In genomic region chr7:80659120-80660055, GRCh38 we compare ENCODE assay signal across 8 cellular contexts. TPM values are rescaled to one million over a fixed set of nuclear protein-coding genes. Genes with fewer than 3 reads are reported as not detected.
DNase-seq lines count a peak whose midpoint lies in the region; ATAC-seq, FAIRE-seq and TF ChIP-seq lines count a peak whose summit lies in the region.

No MANE protein-coding gene starts in this region.

- H3K27me3 ChIP-seq in HCT116 (ENCODE audit: insufficient read depth, low read length) = no peaks in the 10 kb centered on the region
- H3K27me3 ChIP-seq in MG63 = no peaks in the 10 kb centered on the region

- intact Hi-C loops in HCT116 (cut with micrococcal nuclease) = loop anchor here (1.0 to 5.0 kb wide), 2 partner anchors 231 to 597 kb away; no protein-coding TSS in a partner anchor
- intact Hi-C loops in mucosa of descending colon (cut with DNase I, micrococcal nuclease) = loop anchor here (5.0 to 10.0 kb wide), 2 partner anchors 232 to 235 kb away; no protein-coding TSS in a partner anchor

- H3K9ac ChIP-seq in HCT116 (ENCODE audit: low read length) = no peak overlapping the region

- 0 out of 2 replicates have a peak overlapping the region, but pooled peaks have one; percentile 6 for H3K4me2 ChIP-seq in HCT116 (ENCODE audit: low read length)

- no peaks in the 10 kb centered on the region for H3K9me3 ChIP-seq in HCT116 (ENCODE audit: control insufficient read depth in 1 of 2, insufficient read depth in 1 of 2, low read depth in 1 of 2, low read length in 2 of 2)
- H3K9me3 ChIP-seq in mucosa of descending colon = no peaks in the 10 kb centered on the region
- H3K9me3 ChIP-seq in MG63 = no peaks in the 10 kb centered on the region

- CTCF ChIA-PET in HCT116 (lab: Charles Lee) = interaction anchor here (0.8 to 1.2 kb wide), 10 partner anchors 9 to 600 kb away, joined by 3 to 16 read pairs (median 3); no protein-coding TSS in a partner anchor

- H2AFZ ChIP-seq in HCT116 (ENCODE audit: low read depth, low read length, poor library complexity, severe bottlenecking) = peak overlapping the region; percentile 94

- no peak for FAIRE-seq in GM12892 (lab: Jason Lieb, UNC)

- peak; percentile 48 to 77 (median 48); a peak in 5 of 6 replicates for TF ChIP-seq CTCF in HCT116 (IDR thresholded peaks at IDR 0.05 in 2 of 3, conservative IDR thresholded peaks at IDR 0.05 in 1 of 3; ENCODE audit: borderline replicate concordance in 1 of 3, insufficient read depth in 1 of 3, low read depth in 2 of 3, low read length in 2 of 3)
- TF ChIP-seq CTCF in choroid plexus epithelial cell (conservative IDR thresholded peaks at IDR 0.05; ENCODE audit: low read depth, low read length) = peak; percentile 62
- TF ChIP-seq CTCF in mucosa of descending colon (IDR thresholded peaks at IDR 0.05) = peak; percentile 65

- no peaks in the 10 kb centered on the region for H3K79me2 ChIP-seq in HCT116 (ENCODE audit: insufficient read depth, low read length)

- no peaks in the 10 kb centered on the region for H4K20me1 ChIP-seq in HCT116 (ENCODE audit: insufficient read depth)

- RAD21 ChIA-PET in HCT116 (lab: Charles Lee; ENCODE audit: low non-redundant PET in 1 of 2, low total read pairs in 2 of 2, uncharacterized antibody in 2 of 2, unreplicated experiment in 2 of 2) = interaction anchor here in 1 of 2 experiments (0.9 kb wide), 1 partner anchor 231 kb away, joined by 3 read pairs; no protein-coding TSS in a partner anchor

- BruUV-seq in HCT116 (replicated peaks; lab: Mats Ljungman, UMichigan) = no TSS peak

- H3K4me3 ChIP-seq in HCT116 (replicated peaks in 1 of 2; ENCODE audit: low read depth in 1 of 2, low read length in 2 of 2) = no peak overlapping the region
- no peak overlapping the region for H3K4me3 ChIP-seq in choroid plexus epithelial cell (ENCODE audit: low read depth, low read length)
- H3K4me3 ChIP-seq in mucosa of descending colon = no peak overlapping the region
- H3K4me3 ChIP-seq in MG63 = no peak overlapping the region

- peaks cover 0 to 7% of the 10 kb centered on the region in 2 experiments; a peak in 1 of 4 replicates for H3K4me1 ChIP-seq in HCT116 (ENCODE audit: control insufficient read depth in 1 of 2, insufficient read depth in 2 of 2, low read length in 2 of 2)
- no peaks in the 10 kb centered on the region for H3K4me1 ChIP-seq in mucosa of descending colon (ENCODE audit: low read depth)

- peak; percentile 74 for TF ChIP-seq RAD21 in HCT116 (IDR thresholded peaks at IDR 0.05; ENCODE audit: low read depth)

- no peak overlapping the region for H3K27ac ChIP-seq in HCT116 (ENCODE audit: low read depth, low read length)

- no peak for TF ChIP-seq POLR2A in HCT116 (IDR thresholded peaks at IDR 0.05; ENCODE audit: borderline replicate concordance, extremely low read depth, insufficient read depth, insufficient read length)
- no peak for TF ChIP-seq POLR2A in GM12892 (IDR thresholded peaks at IDR 0.05; ENCODE audit: low read depth, low read length)

- peak; percentile 29 for DNase-seq in G401 (ENCODE audit: low spot score)
- DNase-seq in HCT116 (ENCODE audit: low read depth, low spot score) = peak; percentile 31
- DNase-seq in NCI-H526 (lab: John Stamatoyannopoulos, UW) = peak; percentile 9 to 56
- peak; percentile 75 for DNase-seq in choroid plexus epithelial cell (ENCODE audit: low read depth)
- no peak for DNase-seq in mucosa of descending colon
- no peak for DNase-seq in stimulated activated CD4-positive, alpha-beta T cell treated with anti-CD3 and anti-CD28 coated beads, Interleukin-4, amount 100 ng/mL, for 1 hour
- no peak for DNase-seq in MG63
- no peak for DNase-seq in GM12892 (ENCODE audit: insufficient read length)

- in situ Hi-C loops in G401 (cut with HindIII; ENCODE audit: low sequenced_read_pairs) = no loop called here

- ATAC-seq in HCT116 = peak; percentile 52; the same call in 1 of the 2 replicates
- ATAC-seq in mucosa of descending colon = peak; percentile 34

- POLR2A ChIA-PET in HCT116 (lab: Charles Lee) = no interaction called here

- no peaks in the 10 kb centered on the region for H3K9me2 ChIP-seq in HCT116 (ENCODE audit: insufficient read depth)

- H3K36me3 ChIP-seq in HCT116 (ENCODE audit: control insufficient read depth in 1 of 2, insufficient read depth in 2 of 2, low read length in 2 of 2) (no peaks in the 10 kb centered on the region), mucosa of descending colon (ENCODE audit: low read depth) (no peaks in the 10 kb centered on the region), MG63 (no peaks in the 10 kb centered on the region)

TF ChIP-seq in HCT116, 20 proteins besides CTCF, POLR2A, EP300 and RAD21:
- TF ChIP-seq EZH2 (IDR thresholded peaks at IDR 0.05) (no peak), SIN3A (IDR thresholded peaks at IDR 0.05; ENCODE audit: low read depth) (no peak), JUND (IDR thresholded peaks at IDR 0.05) (no peak), SRF (IDR thresholded peaks at IDR 0.05; ENCODE audit: low read depth) (no peak), ZNF274 (IDR thresholded peaks at IDR 0.05; ENCODE audit: low read depth, low read length) (no peak), TCF7L2 (IDR thresholded peaks at IDR 0.05; ENCODE audit: borderline replicate concordance, extremely low read depth, insufficient read depth, insufficient read length) (no peak), YY1 (IDR thresholded peaks at IDR 0.05; ENCODE audit: extremely low read depth, insufficient replicate concordance, low read depth, low read length) (no peak), CEBPB (IDR thresholded peaks at IDR 0.05; ENCODE audit: low read depth) (no peak), EGR1 (IDR thresholded peaks at IDR 0.05; ENCODE audit: low read depth) (no peak), EZH2phosphoT487 (IDR thresholded peaks at IDR 0.05; ENCODE audit: borderline replicate concordance) (no peak), SP1 (IDR thresholded peaks at IDR 0.05; ENCODE audit: low read depth) (no peak), POLR2AphosphoS5 (IDR thresholded peaks at IDR 0.05; ENCODE audit: low read depth, low read length) (no peak), CBX3 (IDR thresholded peaks at IDR 0.05; ENCODE audit: low read depth) (no peak), ATF3 (IDR thresholded peaks at IDR 0.05) (no peak), ZFX (IDR thresholded peaks at IDR 0.05) (no peak), FOSL1 (IDR thresholded peaks at IDR 0.05; ENCODE audit: low read depth) (no peak), ELF1 (IDR thresholded peaks at IDR 0.05; ENCODE audit: borderline replicate concordance, low read depth) (no peak), ZBTB33 (IDR thresholded peaks at IDR 0.05; ENCODE audit: extremely low read depth, insufficient replicate concordance, low read length) (no peak)
- TF ChIP-seq, protein P1, sequence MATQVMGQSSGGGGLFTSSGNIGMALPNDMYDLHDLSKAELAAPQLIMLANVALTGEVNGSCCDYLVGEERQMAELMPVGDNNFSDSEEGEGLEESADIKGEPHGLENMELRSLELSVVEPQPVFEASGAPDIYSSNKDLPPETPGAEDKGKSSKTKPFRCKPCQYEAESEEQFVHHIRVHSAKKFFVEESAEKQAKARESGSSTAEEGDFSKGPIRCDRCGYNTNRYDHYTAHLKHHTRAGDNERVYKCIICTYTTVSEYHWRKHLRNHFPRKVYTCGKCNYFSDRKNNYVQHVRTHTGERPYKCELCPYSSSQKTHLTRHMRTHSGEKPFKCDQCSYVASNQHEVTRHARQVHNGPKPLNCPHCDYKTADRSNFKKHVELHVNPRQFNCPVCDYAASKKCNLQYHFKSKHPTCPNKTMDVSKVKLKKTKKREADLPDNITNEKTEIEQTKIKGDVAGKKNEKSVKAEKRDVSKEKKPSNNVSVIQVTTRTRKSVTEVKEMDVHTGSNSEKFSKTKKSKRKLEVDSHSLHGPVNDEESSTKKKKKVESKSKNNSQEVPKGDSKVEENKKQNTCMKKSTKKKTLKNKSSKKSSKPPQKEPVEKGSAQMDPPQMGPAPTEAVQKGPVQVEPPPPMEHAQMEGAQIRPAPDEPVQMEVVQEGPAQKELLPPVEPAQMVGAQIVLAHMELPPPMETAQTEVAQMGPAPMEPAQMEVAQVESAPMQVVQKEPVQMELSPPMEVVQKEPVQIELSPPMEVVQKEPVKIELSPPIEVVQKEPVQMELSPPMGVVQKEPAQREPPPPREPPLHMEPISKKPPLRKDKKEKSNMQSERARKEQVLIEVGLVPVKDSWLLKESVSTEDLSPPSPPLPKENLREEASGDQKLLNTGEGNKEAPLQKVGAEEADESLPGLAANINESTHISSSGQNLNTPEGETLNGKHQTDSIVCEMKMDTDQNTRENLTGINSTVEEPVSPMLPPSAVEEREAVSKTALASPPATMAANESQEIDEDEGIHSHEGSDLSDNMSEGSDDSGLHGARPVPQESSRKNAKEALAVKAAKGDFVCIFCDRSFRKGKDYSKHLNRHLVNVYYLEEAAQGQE (IDR thresholded peaks at IDR 0.05; ENCODE audit: low read depth) = no peak
- TF ChIP-seq, protein P2, sequence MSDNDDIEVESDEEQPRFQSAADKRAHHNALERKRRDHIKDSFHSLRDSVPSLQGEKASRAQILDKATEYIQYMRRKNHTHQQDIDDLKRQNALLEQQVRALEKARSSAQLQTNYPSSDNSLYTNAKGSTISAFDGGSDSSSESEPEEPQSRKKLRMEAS (IDR thresholded peaks at IDR 0.05) = no peak

RNA-seq across cellular contexts. Expression of gene CD36, which starts 20.9 kb away (rescaled TPM):
- total RNA-seq in G401 (2014; rRNA removed; shearing (Covaris generic)) = not detected in 2 replicates
- total RNA-seq in HCT116 (2021; ENCODE audit: unreplicated experiment) (0.32 TPM), mucosa of descending colon (10 to 100 TPM; 18.4 to 34.4 (median 25.0) TPM)
- 0.07 TPM in 1 of 2 replicates, not detected in the other for polyA plus RNA-seq in HCT116 (2012)
- total RNA-seq in MG63 (2014; rRNA removed; shearing (Covaris generic); ENCODE audit: low replicate concordance) = not detected in 2 replicates
- polyA plus RNA-seq in GM12892 (2012; ENCODE audit: missing spikeins) = not detected

Comparison
In these comparisons a context has a peak if more than half of its experiments do, and no peak if none do; other contexts are left out.
1. DNase-seq: peak in G401 (single experiment), HCT116 (single experiment), NCI-H526 (2 of 2) and choroid plexus epithelial cell (single experiment); none in mucosa of descending colon (0 of 3), stimulated activated CD4-positive, alpha-beta T cell treated with anti-CD3 and anti-CD28 coated beads, Interleukin-4, amount 100 ng/mL, for 1 hour (single experiment), MG63 (single experiment) and GM12892 (single experiment).
2. RNA of gene CD36, which starts 20.9 kb away (total RNA-seq): 18.4 to 34.4 TPM in mucosa of descending colon; 0.32 TPM in HCT116 (single experiment), not detected in G401 and not detected in MG63; every median in the first group is over 10 times any median in the second.
3. Peak in every context shown above with its lines, with median percentiles within 50 percentile points of each other: CTCF ChIP-seq.